Comparison of ENCODE assay signal across 10 cellular contexts in the genomic region with DNA sequence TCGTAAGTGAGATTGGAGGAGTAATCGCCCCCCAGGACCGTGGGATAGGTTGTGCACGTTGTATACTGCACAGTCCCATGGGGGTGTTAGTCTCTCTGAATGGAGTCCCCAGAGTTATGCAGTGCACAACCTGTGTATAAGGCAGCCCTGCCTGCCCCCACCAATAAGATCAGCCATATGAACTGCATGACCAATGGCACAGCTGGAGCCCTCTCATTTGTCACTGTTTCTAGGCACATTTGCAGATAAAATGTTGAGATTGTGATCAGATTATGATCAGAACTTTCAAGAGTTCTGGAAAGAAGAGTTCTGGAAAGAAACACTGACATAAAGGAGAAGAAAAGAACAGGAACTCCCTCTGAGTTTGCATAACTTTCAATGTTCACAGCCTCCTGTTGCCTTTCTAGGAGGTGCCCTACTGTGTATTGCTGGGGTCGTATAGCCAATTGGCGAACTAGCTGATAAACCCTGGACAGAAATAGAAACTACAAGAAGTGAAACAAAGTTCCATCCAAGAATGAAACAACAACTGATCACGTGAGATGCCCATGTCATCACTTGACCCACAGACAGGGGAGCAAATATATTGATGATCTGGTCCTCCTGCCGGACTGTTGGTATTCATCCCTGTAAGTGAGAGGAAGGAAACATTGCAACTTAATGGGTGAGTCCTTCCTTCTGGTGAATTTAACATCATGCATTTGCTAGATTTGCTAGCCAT. TPM values are rescaled to one million over a fixed set of nuclear protein-coding genes. Genes with fewer than 3 reads are reported as not detected.
DNase-seq lines count a peak whose midpoint lies in the region; ATAC-seq, FAIRE-seq and TF ChIP-seq lines count a peak whose summit lies in the region.
"Had no signal": no experiment of that assay in that cellular context is flagged by ENCODE, and none has a peak within 500 bp of the region (broad histone marks: within the 10 kb centered on the region; RNA-seq: fewer than 3 reads in every experiment).

No MANE protein-coding gene starts in this region.

- no peak overlapping the region for H3K4me3 Mint-ChIP-seq in CD4-positive, CD25-positive, alpha-beta regulatory T cell

- H3K36me3 Mint-ChIP-seq in CD4-positive, CD25-positive, alpha-beta regulatory T cell, result peaks cover 17% of the 10 kb centered on the region

- H3K4me3 ChIP-seq in CD4-positive, CD25-positive, alpha-beta regulatory T cell (ENCODE audit: low read depth, low read length), result no peak overlapping the region
- no peak overlapping the region for H3K4me3 ChIP-seq in PC-3 (ENCODE audit: low read length)
- no peak overlapping the region for H3K4me3 ChIP-seq in H7 (ENCODE audit: insufficient read depth, low read depth, low read length)

- H3K79me2 ChIP-seq in PC-3 (ENCODE audit: low read length), result no peaks in the 10 kb centered on the region
- H3K79me2 ChIP-seq: parathyroid adenoma had no signal

- no peaks in the 10 kb centered on the region for H4K20me1 ChIP-seq in PC-3 (ENCODE audit: low read length)

- BruUV-seq in PC-3 (replicated peaks; lab: Mats Ljungman, UMichigan), result no TSS peak

- H3K27ac ChIP-seq in CD4-positive, CD25-positive, alpha-beta regulatory T cell (ENCODE audit: insufficient read depth, low read length, poor library complexity, severe bottlenecking), result no peak overlapping the region
- no peak overlapping the region for H3K27ac ChIP-seq in PC-3 (ENCODE audit: low read length)
- H3K27ac ChIP-seq: parathyroid adenoma had no signal

- no peaks in the 10 kb centered on the region for H3K36me3 ChIP-seq in CD4-positive, CD25-positive, alpha-beta regulatory T cell (ENCODE audit: control insufficient read depth, insufficient read depth, low read length)
- H3K36me3 ChIP-seq in PC-3 (ENCODE audit: low read depth, low read length) (no peaks in the 10 kb centered on the region), H7 (replicated peaks; ENCODE audit: control insufficient read depth, insufficient read depth, low read length) (peaks cover 1% of the 10 kb centered on the region; the same call in 1 of the 2 replicates)

- H3K9me3 Mint-ChIP-seq in CD4-positive, CD25-positive, alpha-beta regulatory T cell, result peaks cover 0 to 1% (median 0%) of the 10 kb centered on the region in 7 donors

- peak; percentile 34 to 71 for ATAC-seq in CD4-positive, CD25-positive, alpha-beta regulatory T cell (ENCODE audit: low read depth in 2 of 2)
- ATAC-seq in GM19324 (IDR thresholded peaks at IDR 0.05; ENCODE audit: low FRiP score, unreplicated experiment), result peak; percentile 93
- ATAC-seq in HG02973 (IDR thresholded peaks at IDR 0.05; ENCODE audit: unreplicated experiment), result peak; percentile 99
- ATAC-seq in PC-3, result peak; percentile 59

- CTCF ChIA-PET in PC-3 (lab: Charles Lee), result no interaction called here

- POLR2A ChIA-PET in PC-3 (lab: Charles Lee; ENCODE audit: unreplicated experiment), result no interaction called here

- DNase-seq in CD4-positive, CD25-positive, alpha-beta regulatory T cell, result no peak
- DNase-seq in PC-3 (no peak), H7 (no peak), NCI-H226 (no peak), amniotic stem cell (lab: John Stamatoyannopoulos, UW) (no peak), H54 (ENCODE audit: insufficient read length, low spot score) (no peak)
- DNase-seq: C1 segment of cervical spinal cord had no signal

- no peak overlapping the region for H3K27ac Mint-ChIP-seq in CD4-positive, CD25-positive, alpha-beta regulatory T cell

- no peak for TF ChIP-seq POLR2A in H54 (IDR thresholded peaks at IDR 0.05; ENCODE audit: low read depth, low read length)

- no peaks in the 10 kb centered on the region for H3K4me1 ChIP-seq in CD4-positive, CD25-positive, alpha-beta regulatory T cell (ENCODE audit: control insufficient read depth, insufficient read depth, low read length, poor library complexity, severe bottlenecking)
- no peaks in the 10 kb centered on the region for H3K4me1 ChIP-seq in PC-3 (ENCODE audit: insufficient read depth, low read length)
- H3K4me1 ChIP-seq: parathyroid adenoma had no signal

- FAIRE-seq in H54 (lab: Jason Lieb, UNC), result no peak

- no peaks in the 10 kb centered on the region for H3F3A ChIP-seq in PC-3 (ENCODE audit: low read length, unreplicated experiment)

- no peak overlapping the region for H3K9ac ChIP-seq in PC-3 (ENCODE audit: low read length)
- H3K9ac ChIP-seq: parathyroid adenoma had no signal

- no peaks in the 10 kb centered on the region for H3K27me3 Mint-ChIP-seq in CD4-positive, CD25-positive, alpha-beta regulatory T cell

- peaks cover 0 to 2% (median 0%) of the 10 kb centered on the region in 4 donors for H3K4me1 Mint-ChIP-seq in CD4-positive, CD25-positive, alpha-beta regulatory T cell

- no peak overlapping the region for H3K4me2 ChIP-seq in PC-3 (ENCODE audit: low read length)

- no peak overlapping the region for H2AFZ ChIP-seq in PC-3 (ENCODE audit: low read length)
- H2AFZ ChIP-seq: parathyroid adenoma had no signal

- TF ChIP-seq CTCF in PC-3 (conservative IDR thresholded peaks at IDR 0.05; ENCODE audit: low read depth, low read length), result no peak

- no peaks in the 10 kb centered on the region for H3K9me2 ChIP-seq in PC-3 (replicated peaks; ENCODE audit: low read length)

- H3K9me3 ChIP-seq in CD4-positive, CD25-positive, alpha-beta regulatory T cell (ENCODE audit: control insufficient read depth in 2 of 2, low read length in 2 of 2), result no peaks in the 10 kb centered on the region
- H3K9me3 ChIP-seq in PC-3 (ENCODE audit: low read length), result no peaks in the 10 kb centered on the region

- H3K27me3 ChIP-seq in CD4-positive, CD25-positive, alpha-beta regulatory T cell (ENCODE audit: control insufficient read depth, insufficient read depth, low read length), result no peaks in the 10 kb centered on the region
- H3K27me3 ChIP-seq in PC-3 (ENCODE audit: low read length), result no peaks in the 10 kb centered on the region
- no peaks in the 10 kb centered on the region for H3K27me3 ChIP-seq in H7 (ENCODE audit: control insufficient read depth, insufficient read depth, low read length)

- intact Hi-C loops in PC-3 (cut with micrococcal nuclease), result no loop called here

RNA-seq across cellular contexts. Expression of a gene that starts 49.6 kb away (rescaled TPM):
- 414 TPM for total RNA-seq in CD4-positive, CD25-positive, alpha-beta regulatory T cell
- polyA plus RNA-seq in CD4-positive, CD25-positive, alpha-beta regulatory T cell, result 100 to 1,000 TPM; 217 to 490 (median 368) TPM
- total RNA-seq in PC-3 (2014; rRNA removed), result 132 and 151 TPM in 2 replicates
- 437 and 485 TPM in 2 replicates for total RNA-seq in H7 (2014; rRNA removed; shearing (Covaris generic))
